ENCODE assay signal across 15 cellular contexts in genomic region chr7:22814261-22815208, GRCh38.
DNase-seq lines count a peak whose midpoint lies in the region; ATAC-seq lines count a peak whose summit lies in the region.
"Had no signal": no experiment of that assay in that cellular context is flagged by ENCODE, and none has a peak within 500 bp of the region (broad histone marks: within the 10 kb centered on the region; RNA-seq: fewer than 3 reads in every experiment).

No MANE protein-coding gene starts in this region.

- DNase-seq in EH (ENCODE audit: low read depth) (peak; percentile 63), HS-5 (ENCODE audit: low read depth) (peak; percentile 57), kidney tubule cell (ENCODE audit: low spot score) (peak; percentile 54), NCI-H2081 treated with DMSO at 0.1 percent for 48 hours (lab: John Stamatoyannopoulos, UW) (no peak), superior temporal gyrus (ENCODE audit: extremely low spot score) (no peak)
- no peak for DNase-seq in activated naive CD8-positive, alpha-beta T cell treated with anti-CD3 and anti-CD28 coated beads, Interleukin-2, amount 50 U/mL, for 24 hours
- DNase-seq: activated CD8-positive, alpha-beta memory T cell treated with anti-CD3 and anti-CD28 coated beads for 24 hours; adrenal gland; H7; islet precursor cell; MV-4-11; T-cell had no signal

- no peak for ATAC-seq in activated naive CD8-positive, alpha-beta T cell treated with anti-CD3 and anti-CD28 coated beads, Interleukin-2, amount 50 U/mL, for 24 hours
- ATAC-seq in GM21447 (IDR thresholded peaks at IDR 0.05; ENCODE audit: unreplicated experiment) (no peak), HG02588 (IDR thresholded peaks at IDR 0.05; ENCODE audit: unreplicated experiment) (no peak)
- ATAC-seq: T-cell had no signal

- H3K4me3 Mint-ChIP-seq in activated naive CD8-positive, alpha-beta T cell treated with anti-CD3 and anti-CD28 coated beads, Interleukin-2, amount 50 U/mL, for 24 hours, result no peak overlapping the region
- H3K4me3 Mint-ChIP-seq: nephron, T-cell had no signal

- H3K4me1 Mint-ChIP-seq in activated naive CD8-positive, alpha-beta T cell treated with anti-CD3 and anti-CD28 coated beads, Interleukin-2, amount 50 U/mL, for 24 hours, result peaks cover 29% of the 10 kb centered on the region

- H3K36me3 Mint-ChIP-seq in activated naive CD8-positive, alpha-beta T cell treated with anti-CD3 and anti-CD28 coated beads, Interleukin-2, amount 50 U/mL, for 24 hours (ENCODE audit: low read depth), result peaks cover 49% of the 10 kb centered on the region

- H3K27ac Mint-ChIP-seq in activated naive CD8-positive, alpha-beta T cell treated with anti-CD3 and anti-CD28 coated beads, Interleukin-2, amount 50 U/mL, for 24 hours, result peak overlapping the region; percentile 20
- H3K27ac Mint-ChIP-seq: nephron, T-cell had no signal

- H3K27me3 Mint-ChIP-seq in activated naive CD8-positive, alpha-beta T cell treated with anti-CD3 and anti-CD28 coated beads, Interleukin-2, amount 50 U/mL, for 24 hours, result no peaks in the 10 kb centered on the region
- H3K27me3 Mint-ChIP-seq: T-cell had no signal

- H3K9me3 Mint-ChIP-seq in activated naive CD8-positive, alpha-beta T cell treated with anti-CD3 and anti-CD28 coated beads, Interleukin-2, amount 50 U/mL, for 24 hours, result no peaks in the 10 kb centered on the region
- H3K9me3 Mint-ChIP-seq: nephron, T-cell had no signal

Comparison
In these comparisons a context has a peak if more than half of its experiments do, and no peak if none do; other contexts are left out.
1. DNase-seq: peak in EH (single experiment), HS-5 (single experiment) and kidney tubule cell (single experiment); none in activated naive CD8-positive, alpha-beta T cell treated with anti-CD3 and anti-CD28 coated beads, Interleukin-2, amount 50 U/mL, for 24 hours (single experiment), NCI-H2081 treated with DMSO at 0.1 percent for 48 hours (single experiment) and superior temporal gyrus (single experiment).